ENCODE assay signal across 33 cellular contexts in the genomic region with DNA sequence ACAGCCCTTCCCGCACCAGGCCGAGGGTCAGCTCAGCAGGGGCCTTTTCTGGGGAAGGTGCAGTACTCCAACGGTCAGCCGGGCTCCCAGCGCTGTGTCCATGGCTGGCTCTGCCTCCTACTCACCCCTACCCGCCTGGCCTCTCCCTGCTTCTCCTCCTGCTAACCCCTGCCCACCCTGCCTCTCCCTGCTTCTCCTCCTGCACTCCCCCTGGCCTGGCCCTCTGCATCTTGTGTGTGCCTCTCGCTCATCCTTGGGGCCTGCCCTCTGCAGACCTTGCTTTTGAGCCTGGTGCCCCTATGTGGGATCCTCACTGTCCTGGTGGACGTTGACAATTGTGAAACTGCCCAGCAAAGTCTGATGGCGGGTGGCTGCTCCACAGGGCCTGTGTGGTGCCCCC.
"Had no signal": no experiment of that assay in that cellular context is flagged by ENCODE, and none has a peak within 500 bp of the region (broad histone marks: within the 10 kb centered on the region; RNA-seq: fewer than 3 reads in every experiment).

No MANE protein-coding gene starts in this region.

- H3K36me3 ChIP-seq: brain microvascular endothelial cell, esophagus muscularis mucosa, gastrocnemius medialis, WERI-Rb-1 had no signal

- H3K27ac ChIP-seq: brain microvascular endothelial cell, coronary artery, dorsolateral prefrontal cortex, esophagus muscularis mucosa, foreskin keratinocyte, gastrocnemius medialis, WERI-Rb-1 had no signal

- H3K4me1 ChIP-seq: esophagus muscularis mucosa, foreskin keratinocyte, gastrocnemius medialis had no signal

- H3K27ac Mint-ChIP-seq: activated B cell treated with CpG ODN at 0.5 μM for 24 hours; activated CD8-positive, alpha-beta T cell treated with anti-CD3 and anti-CD28 coated beads for 36 hours; activated naive CD8-positive, alpha-beta T cell; activated T-helper 1 cell treated with anti-CD3 and anti-CD28 coated beads, Interleukin-12 subunit alpha, Interleukin-12 subunit beta, Interleukin-2, Interleukin-4 antibody, amounts not matched to agents 30 ng/mL and 10 ng/mL and 1 ng/mL, durations not matched to agents 14 hours and 24 hours and 36 hours; activated T-helper 2 cell treated with anti-CD3 and anti-CD28 coated beads, Interferon-gamma antibody, Interleukin-2, Interleukin-4, amounts not matched to agents 10 μg/mL and 5 μg/mL and 100 μg/mL, durations not matched to agents 14 hours and 24 hours and 36 hours; dendritic cell treated with granulocyte-macrophage colony-stimulating factor and Interleukin-4, amounts not matched to agents 40 ng/mL and 50 ng/mL, for 4 days; effector memory CD8-positive, alpha-beta T cell; T-helper 17 cell; T-helper 2 cell treated with Interferon-gamma antibody and Interleukin-4, amounts not matched to agents 5 μg/mL and 100 μg/mL, for 36 hours had no signal

- H3K4me3 ChIP-seq: coronary artery, dorsolateral prefrontal cortex, esophagus muscularis mucosa, gastrocnemius medialis had no signal

- H3K4me1 Mint-ChIP-seq: activated B cell treated with CpG ODN at 0.5 μM for 24 hours; central memory CD8-positive, alpha-beta T cell; T-helper 17 cell had no signal

- H3K36me3 Mint-ChIP-seq: activated naive CD8-positive, alpha-beta T cell had no signal

- H3K27me3 ChIP-seq: brain microvascular endothelial cell, foreskin keratinocyte, gastrocnemius medialis had no signal

- DNase-seq: activated B cell treated with CpG ODN at 0.5 μM for 24 hours; activated CD4-positive, alpha-beta T cell treated with anti-CD3 and anti-CD28 coated beads for 48 hours; activated CD4-positive, alpha-beta T cell treated with anti-CD3 and anti-CD28 coated beads, Interleukin-2, amount 50 U/mL, for 1 hour; activated CD4-positive, alpha-beta T cell treated with anti-CD3 and anti-CD28 coated beads, Interleukin-2, amount 50 U/mL, for 48 hours; activated CD8-positive, alpha-beta memory T cell treated with anti-CD3 and anti-CD28 coated beads for 24 hours; activated CD8-positive, alpha-beta T cell treated with anti-CD3 and anti-CD28 coated beads for 36 hours; activated gamma-delta T cell treated with Interleukin-2 at 50 U/mL for 16 hours; activated naive CD4-positive, alpha-beta T cell treated with anti-CD3 and anti-CD28 coated beads, Interleukin-2, amount 50 U/mL, for 16 hours; activated naive CD4-positive, alpha-beta T cell treated with Interleukin-2 at 50 U/mL for 16 hours; activated T-cell treated with anti-CD3 and anti-CD28 coated beads, Interleukin-2, amount 50 U/mL, for 48 hours; amniotic stem cell; anterior cingulate cortex; brain microvascular endothelial cell; dorsolateral prefrontal cortex; effector CD4-positive, alpha-beta T cell; effector memory CD8-positive, alpha-beta T cell; erythroblast; foreskin keratinocyte; gastrocnemius medialis; glutamatergic neuron; T-helper 1 cell; T-helper 17 cell; T1000; WERI-Rb-1 had no signal

- H3K4me3 Mint-ChIP-seq: activated B cell treated with CpG ODN at 0.5 μM for 24 hours; activated CD8-positive, alpha-beta T cell treated with anti-CD3 and anti-CD28 coated beads for 36 hours; activated naive CD8-positive, alpha-beta T cell; activated T-helper 1 cell treated with anti-CD3 and anti-CD28 coated beads, Interleukin-12 subunit alpha, Interleukin-12 subunit beta, Interleukin-2, Interleukin-4 antibody, amounts not matched to agents 30 ng/mL and 10 ng/mL and 1 ng/mL, durations not matched to agents 14 hours and 24 hours and 36 hours; central memory CD8-positive, alpha-beta T cell; dendritic cell treated with granulocyte-macrophage colony-stimulating factor and Interleukin-4, amounts not matched to agents 40 ng/mL and 50 ng/mL, for 4 days; effector memory CD8-positive, alpha-beta T cell; T-helper 17 cell; T-helper 2 cell treated with Interferon-gamma antibody and Interleukin-4, amounts not matched to agents 5 μg/mL and 100 μg/mL, for 36 hours had no signal

- ATAC-seq: activated CD4-positive, CD25-positive, alpha-beta regulatory T cell treated with anti-CD3 and anti-CD28 coated beads, Interleukin-2, amount 50 U/mL, for 24 hours; activated CD8-positive, alpha-beta T cell treated with anti-CD3 and anti-CD28 coated beads for 36 hours; effector memory CD8-positive, alpha-beta T cell; foreskin keratinocyte; gastrocnemius medialis; T-helper 17 cell had no signal

- H3K27me3 Mint-ChIP-seq: activated B cell treated with CpG ODN at 0.5 μM for 24 hours; activated CD8-positive, alpha-beta T cell treated with anti-CD3 and anti-CD28 coated beads for 36 hours; activated naive CD8-positive, alpha-beta T cell; central memory CD8-positive, alpha-beta T cell; dendritic cell treated with granulocyte-macrophage colony-stimulating factor and Interleukin-4, amounts not matched to agents 40 ng/mL and 50 ng/mL, for 4 days; effector memory CD8-positive, alpha-beta T cell; T-helper 17 cell had no signal

- H3K9me3 ChIP-seq: esophagus muscularis mucosa, gastrocnemius medialis had no signal

- H3K9me3 Mint-ChIP-seq: activated B cell treated with CpG ODN at 0.5 μM for 24 hours had no signal
